In genomic region chr17:69503711-69504110, GRCh38 we compare ENCODE assay signal across 10 cellular contexts.
DNase-seq lines count a peak whose midpoint lies in the region; ATAC-seq and TF ChIP-seq lines count a peak whose summit lies in the region.
"Had no signal": no experiment of that assay in that cellular context is flagged by ENCODE, and none has a peak within 500 bp of the region (broad histone marks: within the 10 kb centered on the region; RNA-seq: fewer than 3 reads in every experiment).

No MANE protein-coding gene starts in this region.

- no peaks in the 10 kb centered on the region for H3K27me3 ChIP-seq in GM06990 (replicated peaks; ENCODE audit: control insufficient read depth, insufficient read depth, low read length)

- no peak overlapping the region for H3K4me3 ChIP-seq in GM06990 (replicated peaks; ENCODE audit: low read depth, low read length)

- no peak for TF ChIP-seq CTCF in GM06990 (IDR thresholded peaks at IDR 0.05; ENCODE audit: insufficient read depth, low read length, poor library complexity, severe bottlenecking)

- DNase-seq in GM06990 (ENCODE audit: extremely low read depth, insufficient read length) (peak; percentile 68), NOMO-1 treated with dmso at 0.1 percent for 144 hours (lab: John Stamatoyannopoulos, UW; ENCODE audit: unreplicated experiment) (peak; percentile 4), AG08396 (ENCODE audit: low spot score) (no peak), NCI-H128 (lab: John Stamatoyannopoulos, UW; ENCODE audit: unreplicated experiment) (no peak), caudate nucleus (lab: John Stamatoyannopoulos, UW) (no peak), NCI-H82 treated with DMSO at 0.1 percent for 48 hours (lab: John Stamatoyannopoulos, UW; ENCODE audit: unreplicated experiment) (no peak)
- DNase-seq: activated CD8-positive, alpha-beta memory T cell treated with anti-CD3 and anti-CD28 coated beads, Interleukin-2, amount 50 U/mL, for 4 hours; SIG-M5 had no signal

- H3K27ac ChIP-seq in caudate nucleus (ENCODE audit: low read depth, low read length): no peak overlapping the region

- ATAC-seq in GM19395 (IDR thresholded peaks at IDR 0.05; ENCODE audit: unreplicated experiment) (peak; percentile 84), HG02938 (IDR thresholded peaks at IDR 0.05; ENCODE audit: unreplicated experiment) (peak; percentile 92)

- no peaks in the 10 kb centered on the region for H3K36me3 ChIP-seq in GM06990 (ENCODE audit: control insufficient read depth, insufficient read depth, low read length)

Comparison
In these comparisons a context has a peak if more than half of its experiments do, and no peak if none do; other contexts are left out.
1. DNase-seq: peak in GM06990 (single experiment) and NOMO-1 treated with dmso at 0.1 percent for 144 hours (single experiment); none in AG08396 (single experiment), NCI-H128 (single experiment), caudate nucleus (0 of 61) and NCI-H82 treated with DMSO at 0.1 percent for 48 hours (single experiment).